Comparison of ENCODE assay signal across 8 cellular contexts in genomic region chr17:2244545-2245525, GRCh38. TPM values are rescaled to one million over a fixed set of nuclear protein-coding genes. Genes with fewer than 3 reads are reported as not detected.
DNase-seq lines count a peak whose midpoint lies in the region; ATAC-seq and TF ChIP-seq lines count a peak whose summit lies in the region.

No MANE protein-coding gene starts in this region.

- H3K27ac Mint-ChIP-seq in osteocyte (ENCODE audit: unreplicated experiment): peak overlapping the region; percentile 79

- H3K4me3 ChIP-seq in GM12864 (ENCODE audit: low read depth, low read length) (no peak overlapping the region), gastroesophageal sphincter (no peak overlapping the region), suprapubic skin (no peak overlapping the region)

- no peak for DNase-seq in GM12864 (ENCODE audit: low read depth)
- DNase-seq in M059J (ENCODE audit: low read depth): peak; percentile 82
- DNase-seq in SK-MEL-5 (ENCODE audit: low read depth, low spot score): peak; percentile 87
- DNase-seq in activated naive CD4-positive, alpha-beta T cell (lab: John Stamatoyannopoulos, UW): peak; percentile 39 to 81 (median 70)
- DNase-seq in osteocyte (ENCODE audit: extremely low spot score, unreplicated experiment): peak; percentile 93
- peak; percentile 95 to 96 for DNase-seq in suprapubic skin (ENCODE audit: low spot score in 2 of 2)

- peak; percentile 99 for TF ChIP-seq CTCF in GM12864 (IDR thresholded peaks at IDR 0.05; ENCODE audit: low read depth, low read length, missing control alignments)
- TF ChIP-seq CTCF in gastroesophageal sphincter (IDR thresholded peaks at IDR 0.05): peak; percentile 97 to 99 (median 98)
- peak; percentile 99 for TF ChIP-seq CTCF in osteocyte (IDR thresholded peaks at IDR 0.05)
- TF ChIP-seq CTCF in suprapubic skin (IDR thresholded peaks at IDR 0.05): peak; percentile 95 to 98

- H3K4me3 Mint-ChIP-seq in osteocyte (ENCODE audit: unreplicated experiment): no peak overlapping the region

- H3K27me3 ChIP-seq in gastroesophageal sphincter: no peaks in the 10 kb centered on the region
- H3K27me3 ChIP-seq in suprapubic skin: no peaks in the 10 kb centered on the region

- no peak for TF ChIP-seq EP300 in gastroesophageal sphincter (IDR thresholded peaks at IDR 0.05)
- TF ChIP-seq EP300 in suprapubic skin (IDR thresholded peaks at IDR 0.05): no peak

- H3K36me3 ChIP-seq in gastroesophageal sphincter (peaks cover 0 to 31% of the 10 kb centered on the region in 2 donors), suprapubic skin (peaks cover 20% of the 10 kb centered on the region)

- H3K36me3 Mint-ChIP-seq in osteocyte (ENCODE audit: unreplicated experiment): peaks cover 14% of the 10 kb centered on the region

- H3K9me3 ChIP-seq in gastroesophageal sphincter (no peaks in the 10 kb centered on the region), suprapubic skin (no peaks in the 10 kb centered on the region)

- whole genome bisulfite sequencing in gastroesophageal sphincter (ENCODE audit: low coverage in 1 of 2), 2 donors: 17 to 41% methylated on average over 3 to 7 of the region's 7 CpGs
- WGBS in suprapubic skin: 18% methylated on average over 7 of the region's 7 CpGs

- in situ Hi-C loops in SK-MEL-5 (cut with HindIII; ENCODE audit: low pct_unique_long_range_greater_than_20kb, low sequenced_read_pairs): no loop called here

- ATAC-seq in gastroesophageal sphincter: peak; percentile 84
- no peak for ATAC-seq in GM21528 (IDR thresholded peaks at IDR 0.05; ENCODE audit: low FRiP score, unreplicated experiment)

- peak overlapping the region; percentile 53 to 76 (median 67) for H3K27ac ChIP-seq in gastroesophageal sphincter
- H3K27ac ChIP-seq in suprapubic skin: peak overlapping the region; percentile 79

- H3K4me1 ChIP-seq in gastroesophageal sphincter (peaks cover 11 to 36% (median 13%) of the 10 kb centered on the region in 3 donors), suprapubic skin (peaks cover 28% of the 10 kb centered on the region)

- no peak for TF ChIP-seq POLR2A in gastroesophageal sphincter (IDR thresholded peaks at IDR 0.05)
- no peak for TF ChIP-seq POLR2A in suprapubic skin (IDR thresholded peaks at IDR 0.05)

- H3K4me1 Mint-ChIP-seq in osteocyte (ENCODE audit: unreplicated experiment): peaks cover 26% of the 10 kb centered on the region

- no peaks in the 10 kb centered on the region for H3K9me3 Mint-ChIP-seq in osteocyte (ENCODE audit: unreplicated experiment)

- no peaks in the 10 kb centered on the region for H3K27me3 Mint-ChIP-seq in osteocyte (ENCODE audit: unreplicated experiment)

RNA-seq across cellular contexts. Expression of gene SMG6, which starts 58.8 kb away (rescaled TPM):
- total RNA-seq in M059J (2014; rRNA removed; shearing (Covaris generic)): 18.9 and 36.8 TPM in 2 replicates
- total RNA-seq in SK-MEL-5 (2014; rRNA removed; shearing (Covaris generic)): 10.0 and 14.8 TPM in 2 replicates
- polyA plus RNA-seq in SK-MEL-5 (2015; cell fraction: cytosol; rRNA removed): 26.8 and 30.3 TPM in 2 replicates
- polyA plus RNA-seq in SK-MEL-5 (2015; cell fraction: nucleus; rRNA removed): 16.0 and 19.3 TPM in 2 replicates
- total RNA-seq in gastroesophageal sphincter (10 to 100 TPM; 27.2 to 75.5 (median 43.9) TPM), osteocyte (36.7 and 38.4 TPM in 2 replicates), suprapubic skin (10 to 100 TPM; 29.6 to 58.6 (median 45.5) TPM)

RNA-seq across cellular contexts. Expression of gene SRR, which starts 58.9 kb away (rescaled TPM):
- total RNA-seq in M059J (2014; rRNA removed; shearing (Covaris generic)): 16.4 and 27.2 TPM in 2 replicates
- total RNA-seq in SK-MEL-5 (2014; rRNA removed; shearing (Covaris generic)): 7.7 and 9.0 TPM in 2 replicates
- polyA plus RNA-seq in SK-MEL-5 (2015; cell fraction: cytosol; rRNA removed): 4.3 and 4.5 TPM in 2 replicates
- 0.60 and 2.2 TPM in 2 replicates for polyA plus RNA-seq in SK-MEL-5 (2015; cell fraction: nucleus; rRNA removed)
- total RNA-seq in gastroesophageal sphincter (10 to 100 TPM; 13.7 to 38.8 (median 16.9) TPM), osteocyte (16.3 and 18.9 TPM in 2 replicates), suprapubic skin (10 to 100 TPM in 3 of 4 donors, 1 to 10 TPM in 1; 4.0 to 13.9 (median 11.2) TPM)
